Comparison of ENCODE assay signal across 8 cellular contexts in the genomic region with DNA sequence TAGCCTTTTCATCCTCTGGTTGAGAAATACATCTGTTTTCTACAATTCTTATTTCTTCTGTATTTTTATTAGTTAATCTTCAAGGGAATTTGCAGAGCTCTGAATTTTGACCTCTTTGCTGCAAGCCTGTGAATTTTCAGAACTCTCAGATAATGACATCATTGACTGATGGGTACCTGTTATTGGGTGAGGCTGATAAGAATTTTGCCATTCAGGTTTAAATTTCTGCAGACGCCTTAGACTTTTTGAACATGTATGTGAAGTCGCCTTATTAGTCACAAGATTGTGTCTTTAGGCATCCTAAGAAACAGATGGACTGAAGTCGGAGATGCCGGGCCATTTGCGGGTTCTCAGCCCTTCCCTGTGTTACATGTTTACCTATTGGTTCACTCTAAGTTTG.
"Had no signal": no experiment of that assay in that cellular context is flagged by ENCODE, and none has a peak within 500 bp of the region (broad histone marks: within the 10 kb centered on the region; RNA-seq: fewer than 3 reads in every experiment).

No MANE protein-coding gene starts in this region.

- H3K4me2 ChIP-seq: GM23338 had no signal

- H2AFZ ChIP-seq: GM23338 had no signal

- H3K9me3 Mint-ChIP-seq: GM23338, H9, IgD-negative memory B cell had no signal

- H3K27me3 Mint-ChIP-seq: IgD-negative memory B cell had no signal

- ATAC-seq: GM23338 had no signal

- DNase-seq: H9, HCEC 1CT, KBM-7 had no signal

- H3K4me3 Mint-ChIP-seq: GM23338, H9, IgD-negative memory B cell had no signal

- FAIRE-seq: H1, H54, HTR-8/SVneo had no signal

- H3K27ac Mint-ChIP-seq: GM23338, H9, IgD-negative memory B cell had no signal

- H3K4me3 ChIP-seq: GM23338 had no signal
